2 cellular contexts compared by ENCODE assay signal in the genomic region with DNA sequence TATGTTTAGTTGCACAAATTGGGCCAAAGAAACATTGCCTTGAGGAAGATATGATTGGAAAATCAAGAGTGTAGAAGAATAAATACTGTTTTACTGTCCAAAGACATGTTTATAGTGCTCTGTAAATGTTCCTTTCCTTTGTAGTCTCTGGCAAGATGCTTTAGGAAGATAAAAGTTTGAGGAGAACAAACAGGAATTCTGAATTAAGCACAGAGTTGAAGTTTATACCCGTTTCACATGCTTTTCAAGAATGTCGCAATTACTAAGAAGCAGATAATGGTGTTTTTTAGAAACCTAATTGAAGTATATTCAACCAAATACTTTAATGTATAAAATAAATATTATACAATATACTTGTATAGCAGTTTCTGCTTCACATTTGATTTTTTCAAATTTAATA.
TF ChIP-seq lines count a peak whose summit lies in the region.

No MANE protein-coding gene starts in this region.

TF ChIP-seq in HepG2, 621 proteins besides CTCF, POLR2A, EP300 and RAD21:
- TF ChIP-seq, protein P1, sequence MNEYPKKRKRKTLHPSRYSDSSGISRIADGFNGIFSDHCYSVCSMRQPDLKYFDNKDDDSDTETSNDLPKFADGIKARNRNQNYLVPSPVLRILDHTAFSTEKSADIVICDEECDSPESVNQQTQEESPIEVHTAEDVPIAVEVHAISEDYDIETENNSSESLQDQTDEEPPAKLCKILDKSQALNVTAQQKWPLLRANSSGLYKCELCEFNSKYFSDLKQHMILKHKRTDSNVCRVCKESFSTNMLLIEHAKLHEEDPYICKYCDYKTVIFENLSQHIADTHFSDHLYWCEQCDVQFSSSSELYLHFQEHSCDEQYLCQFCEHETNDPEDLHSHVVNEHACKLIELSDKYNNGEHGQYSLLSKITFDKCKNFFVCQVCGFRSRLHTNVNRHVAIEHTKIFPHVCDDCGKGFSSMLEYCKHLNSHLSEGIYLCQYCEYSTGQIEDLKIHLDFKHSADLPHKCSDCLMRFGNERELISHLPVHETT (CRISPR knock-in tag; conservative IDR thresholded peaks at IDR 0.05): no peak
- TF ChIP-seq CEBPB (IDR thresholded peaks at IDR 0.05; ENCODE audit: borderline replicate concordance, low read depth, low read length): peak; percentile 63
- no peak for TF ChIP-seq HNRNPK (IDR thresholded peaks at IDR 0.05; ENCODE audit: low read depth, low read length, poor library complexity, severe bottlenecking)

TF ChIP-seq in GM12878, 131 proteins besides CTCF, POLR2A, EP300 and RAD21:
- no peak for TF ChIP-seq CREB1 (IDR thresholded peaks at IDR 0.05; ENCODE audit: low read depth)
- TF ChIP-seq SPI1 (IDR thresholded peaks at IDR 0.05; ENCODE audit: borderline replicate concordance, insufficient read depth, low read depth, low read length): no peak
- TF ChIP-seq BMI1 (IDR thresholded peaks at IDR 0.05; ENCODE audit: borderline replicate concordance): no peak
- TF ChIP-seq HDGF (IDR thresholded peaks at IDR 0.05): no peak
- TF ChIP-seq, protein P2, sequence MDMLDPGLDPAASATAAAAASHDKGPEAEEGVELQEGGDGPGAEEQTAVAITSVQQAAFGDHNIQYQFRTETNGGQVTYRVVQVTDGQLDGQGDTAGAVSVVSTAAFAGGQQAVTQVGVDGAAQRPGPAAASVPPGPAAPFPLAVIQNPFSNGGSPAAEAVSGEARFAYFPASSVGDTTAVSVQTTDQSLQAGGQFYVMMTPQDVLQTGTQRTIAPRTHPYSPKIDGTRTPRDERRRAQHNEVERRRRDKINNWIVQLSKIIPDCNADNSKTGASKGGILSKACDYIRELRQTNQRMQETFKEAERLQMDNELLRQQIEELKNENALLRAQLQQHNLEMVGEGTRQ (IDR thresholded peaks at IDR 0.05; ENCODE audit: borderline replicate concordance, low read depth, low read length): no peak
- no peak for TF ChIP-seq RBBP5 (conservative IDR thresholded peaks at IDR 0.05)
- TF ChIP-seq NR2C2 (IDR thresholded peaks at IDR 0.05; ENCODE audit: borderline replicate concordance, control insufficient read depth, insufficient read length, low read depth): no peak
- no peak for TF ChIP-seq SMAD5 (IDR thresholded peaks at IDR 0.05; ENCODE audit: low read depth)
- no peak for TF ChIP-seq FOXK2 (IDR thresholded peaks at IDR 0.05)
- TF ChIP-seq SMAD1 (IDR thresholded peaks at IDR 0.05; ENCODE audit: low read depth, partially characterized antibody): no peak
- no peak for TF ChIP-seq RELA (IDR thresholded peaks at IDR 0.05; ENCODE audit: borderline replicate concordance, partially characterized antibody)
